14 cellular contexts compared by ENCODE assay signal in the genomic region with DNA sequence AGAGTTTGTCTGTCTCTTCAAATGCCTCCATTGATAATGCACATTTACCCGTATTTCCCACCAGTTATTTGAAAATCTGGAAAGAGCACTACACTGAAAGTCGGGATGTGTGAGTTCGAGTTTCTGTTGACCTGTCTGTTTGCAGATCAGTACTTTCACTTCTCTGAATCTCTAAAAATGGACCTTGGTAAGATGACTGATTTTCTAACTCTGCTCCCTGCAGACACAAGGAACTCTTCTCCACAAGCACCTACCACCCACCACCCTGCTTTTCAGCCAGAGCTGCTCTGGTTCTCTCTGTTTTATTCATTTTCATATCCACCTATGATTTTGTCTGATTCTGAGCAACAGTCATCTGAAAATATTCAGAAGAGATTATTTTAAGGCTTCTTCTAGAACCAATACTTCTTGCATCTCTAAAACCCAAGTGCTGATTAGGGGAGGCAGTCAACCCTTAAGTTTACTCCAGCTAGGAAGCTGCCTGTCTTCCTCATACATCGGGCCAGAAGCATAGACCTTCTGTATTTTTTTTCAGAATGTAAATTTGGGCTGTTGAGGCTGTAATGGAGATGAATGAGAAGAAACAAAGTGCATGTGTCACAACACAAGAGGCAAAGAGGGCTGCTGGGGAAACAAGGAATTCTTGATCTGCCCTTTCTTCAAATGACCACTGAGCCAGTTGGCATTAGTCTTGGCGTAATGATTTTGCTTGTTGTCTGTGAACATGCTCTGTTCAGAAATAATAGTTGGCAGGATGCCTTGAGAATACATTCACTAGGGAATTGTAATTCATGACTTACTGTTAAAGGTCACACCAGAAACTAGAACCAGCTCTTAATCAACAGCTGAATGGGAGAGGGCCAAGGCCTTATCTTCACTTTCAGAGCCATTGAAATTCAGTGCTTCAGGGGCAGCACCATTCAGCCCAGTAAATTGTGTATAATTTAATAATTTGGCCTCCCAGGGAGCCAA.
DNase-seq lines count a peak whose midpoint lies in the region; ATAC-seq, FAIRE-seq and TF ChIP-seq lines count a peak whose summit lies in the region.
"Had no signal": no experiment of that assay in that cellular context is flagged by ENCODE, and none has a peak within 500 bp of the region (broad histone marks: within the 10 kb centered on the region; RNA-seq: fewer than 3 reads in every experiment).

No MANE protein-coding gene starts in this region.

- H3K79me2 ChIP-seq in H1 (ENCODE audit: control insufficient read depth in 1 of 2, insufficient read depth in 2 of 2, low read length in 2 of 2) = no peaks in the 10 kb centered on the region

- CTCF ChIA-PET in H1 (lab: Charles Lee; ENCODE audit: partially characterized antibody) = interaction anchor here (0.9 kb wide), 1 partner anchor 16 kb away, joined by 3 read pairs; no protein-coding TSS in a partner anchor
- CTCF ChIA-PET in activated naive CD4-positive, alpha-beta T cell treated with anti-CD3 and anti-CD28 coated beads, Interleukin-2, amount 10 ng/mL, durations not matched to agents 7 days and 5 days (lab: Charles Lee) = no interaction called here

- H3K9ac ChIP-seq in H1 (replicated peaks in 1 of 4; ENCODE audit: extremely low read depth in 1 of 4, low read depth in 3 of 4, low read length in 3 of 4) = no peak overlapping the region

- H2AK5ac ChIP-seq in H1 (ENCODE audit: low read depth, low read length) = no peak overlapping the region

- TF ChIP-seq RAD21 in H1 (IDR thresholded peaks at IDR 0.05 in 1 of 2, conservative IDR thresholded peaks at IDR 0.05 in 1 of 2; ENCODE audit: low read depth in 2 of 2, low read length in 2 of 2) = no peak

- H3K4me3 ChIP-seq in GM12864 (ENCODE audit: low read depth, low read length) (no peak overlapping the region), H1 (ENCODE audit: extremely low read depth in 1 of 4, insufficient read depth in 2 of 4, low read depth in 3 of 4, low read length in 4 of 4) (no peak overlapping the region)
- H3K4me3 ChIP-seq: esophagus squamous epithelium, psoas muscle, SJSA1 had no signal

- no peaks in the 10 kb centered on the region for H3K27me3 ChIP-seq in H1 (replicated peaks in 1 of 4; ENCODE audit: control insufficient read depth in 3 of 4, extremely low read depth in 1 of 4, insufficient read depth in 3 of 4, low read length in 3 of 4)
- H3K27me3 ChIP-seq: esophagus squamous epithelium, SJSA1 had no signal

- H2AFZ ChIP-seq in H1 (ENCODE audit: low read length) = no peak overlapping the region

- H3K4me2 ChIP-seq in H1 (ENCODE audit: insufficient read depth in 1 of 2, low read depth in 2 of 2, low read length in 2 of 2) = no peak overlapping the region

- H2BK120ac ChIP-seq in H1 (replicated peaks; ENCODE audit: low read depth, low read length) = no peak overlapping the region

- no peak for TF ChIP-seq POLR2A in H1 (IDR thresholded peaks at IDR 0.05; ENCODE audit: control extremely low read depth in 1 of 2, low read depth in 2 of 2, low read length in 2 of 2)

- H3K18ac ChIP-seq in H1 (ENCODE audit: extremely low read depth, low read length) = no peak overlapping the region

- H3K14ac ChIP-seq in H1 (ENCODE audit: insufficient read length) = no peak overlapping the region

- H3K9me3 Mint-ChIP-seq in activated naive CD4-positive, alpha-beta T cell treated with anti-CD3 and anti-CD28 coated beads, Interleukin-2, amount 10 ng/mL, durations not matched to agents 7 days and 5 days = peaks cover 3% of the 10 kb centered on the region

- H3K56ac ChIP-seq in H1 (replicated peaks; ENCODE audit: insufficient read length, low read depth, low read length) = no peak overlapping the region

- FAIRE-seq in H1 (lab: Jason Lieb, UNC) = peak; percentile 13

- H3K4me1 ChIP-seq in H1 (replicated peaks in 1 of 4; ENCODE audit: control insufficient read depth in 3 of 4, insufficient read depth in 4 of 4, low read length in 3 of 4) = no peaks in the 10 kb centered on the region
- H3K4me1 ChIP-seq: psoas muscle, SJSA1 had no signal

- no peaks in the 10 kb centered on the region for H3K23me2 ChIP-seq in H1 (ENCODE audit: low read depth, low read length)

- H3K79me1 ChIP-seq in H1 (ENCODE audit: low read depth, low read length) = no peaks in the 10 kb centered on the region

- peaks cover 0 to 6% (median 0%) of the 10 kb centered on the region in 4 experiments; a peak in 1 of 8 replicates for H3K36me3 ChIP-seq in H1 (ENCODE audit: control insufficient read depth in 2 of 4, insufficient read depth in 4 of 4, low read length in 3 of 4)
- H3K36me3 ChIP-seq: esophagus squamous epithelium, SJSA1 had no signal

- H2BK12ac ChIP-seq in H1 (ENCODE audit: low read depth, low read length) = no peak overlapping the region

- DNase-seq in GM12864 (ENCODE audit: low read depth) = peak; percentile 53
- no peak for DNase-seq in H1 (ENCODE audit: low read depth in 1 of 2, low spot score in 2 of 2)
- no peak for DNase-seq in stimulated activated CD4-positive, alpha-beta T cell treated with anti-CD3 and anti-CD28 coated beads, Interleukin-2, amount 100 ng/mL, for 48 hours
- no peak for DNase-seq in activated naive CD4-positive, alpha-beta T cell treated with anti-CD3 and anti-CD28 coated beads, Interleukin-2, amount 10 ng/mL, durations not matched to agents 7 days and 5 days
- no peak for DNase-seq in SK-N-DZ (ENCODE audit: low spot score)
- no peak for DNase-seq in GF-D8 (lab: John Stamatoyannopoulos, UW)
- DNase-seq: activated CD4-positive, alpha-beta memory T cell treated with anti-CD3 and anti-CD28 coated beads, Interleukin-2, amount 10 ng/mL, durations not matched to agents 7 days and 5 days; amygdala; esophagus squamous epithelium; NCI-H1930; psoas muscle had no signal

- 95% methylated on average over 5 of the region's 5 CpGs; no CpG with 5 or more reads in 1 of the 2 experiments for WGBS in H1 (ENCODE audit: extremely low coverage in 1 of 2, insufficient coverage in 1 of 2, insufficient read length in 1 of 2, insufficient replicate concordance in 2 of 2, low coverage in 1 of 2, low lambda C conversion rate in 2 of 2, missing lambda C conversion rate in 1 of 2), 2 experiments

- no peaks in the 10 kb centered on the region for H3K36me3 Mint-ChIP-seq in activated naive CD4-positive, alpha-beta T cell treated with anti-CD3 and anti-CD28 coated beads, Interleukin-2, amount 10 ng/mL, durations not matched to agents 7 days and 5 days

- no peak overlapping the region for H3K27ac ChIP-seq in H1 (ENCODE audit: low read depth, low read length)
- H3K27ac ChIP-seq: esophagus squamous epithelium, psoas muscle, SJSA1 had no signal

- no peak overlapping the region for H4K5ac ChIP-seq in H1 (ENCODE audit: insufficient read length, low read depth, low read length)

- H4K91ac ChIP-seq in H1 (replicated peaks; ENCODE audit: insufficient read length, low read length) = no peak overlapping the region

- H4K20me1 ChIP-seq in H1 (replicated peaks in 1 of 2; ENCODE audit: control insufficient read depth in 1 of 2, insufficient read depth in 2 of 2, low read length in 2 of 2) = no peaks in the 10 kb centered on the region

- POLR2A ChIA-PET in H1 (lab: Charles Lee; ENCODE audit: partially characterized antibody) = no interaction called here

- H3K9me3 ChIP-seq in H1 (ENCODE audit: insufficient read depth in 2 of 2, low read depth in 1 of 2, low read length in 1 of 2) = peaks cover 15 to 23% of the 10 kb centered on the region in 2 experiments; a peak in 3 of 4 replicates
- H3K9me3 ChIP-seq: esophagus squamous epithelium, psoas muscle, SJSA1 had no signal

- peaks cover 4% of the 10 kb centered on the region for H3K27me3 Mint-ChIP-seq in activated naive CD4-positive, alpha-beta T cell treated with anti-CD3 and anti-CD28 coated beads, Interleukin-2, amount 10 ng/mL, durations not matched to agents 7 days and 5 days

- ATAC-seq in GM19463 (IDR thresholded peaks at IDR 0.05; ENCODE audit: unreplicated experiment) (peak; percentile 83), HG03159 (IDR thresholded peaks at IDR 0.05; ENCODE audit: unreplicated experiment) (peak; percentile 77)
- ATAC-seq: psoas muscle had no signal

- H2BK15ac ChIP-seq in H1 (ENCODE audit: low read length) = no peak overlapping the region

- H2BK20ac ChIP-seq in H1 (ENCODE audit: low read length) = no peak overlapping the region

- H3K27ac Mint-ChIP-seq in activated naive CD4-positive, alpha-beta T cell treated with anti-CD3 and anti-CD28 coated beads, Interleukin-2, amount 10 ng/mL, durations not matched to agents 7 days and 5 days = no peak overlapping the region
- H3K27ac Mint-ChIP-seq: activated CD4-positive, alpha-beta memory T cell treated with anti-CD3 and anti-CD28 coated beads, Interleukin-2, amount 10 ng/mL, durations not matched to agents 7 days and 5 days had no signal

- H3K4me3 Mint-ChIP-seq in activated naive CD4-positive, alpha-beta T cell treated with anti-CD3 and anti-CD28 coated beads, Interleukin-2, amount 10 ng/mL, durations not matched to agents 7 days and 5 days = no peak overlapping the region
- H3K4me3 Mint-ChIP-seq: activated CD4-positive, alpha-beta memory T cell treated with anti-CD3 and anti-CD28 coated beads, Interleukin-2, amount 10 ng/mL, durations not matched to agents 7 days and 5 days had no signal

- H2BK5ac ChIP-seq in H1 (ENCODE audit: low read depth, low read length) = no peak overlapping the region

- TF ChIP-seq CTCF in GM12864 (IDR thresholded peaks at IDR 0.05; ENCODE audit: low read depth, low read length, missing control alignments) (no peak), H1 (IDR thresholded peaks at IDR 0.05; ENCODE audit: control extremely low read depth in 1 of 3, insufficient read depth in 1 of 3, low read depth in 1 of 3, low read length in 3 of 3) (no peak)

- no peaks in the 10 kb centered on the region for H3K4me1 Mint-ChIP-seq in activated naive CD4-positive, alpha-beta T cell treated with anti-CD3 and anti-CD28 coated beads, Interleukin-2, amount 10 ng/mL, durations not matched to agents 7 days and 5 days
- H3K4me1 Mint-ChIP-seq: activated CD4-positive, alpha-beta memory T cell treated with anti-CD3 and anti-CD28 coated beads, Interleukin-2, amount 10 ng/mL, durations not matched to agents 7 days and 5 days had no signal

- no peak for TF ChIP-seq EP300 in H1 (IDR thresholded peaks at IDR 0.05; ENCODE audit: borderline replicate concordance in 1 of 2, low read depth in 2 of 2, low read length in 2 of 2)

- H3K23ac ChIP-seq in H1 (ENCODE audit: insufficient read length) = no peak overlapping the region

- H4K8ac ChIP-seq in H1 (ENCODE audit: extremely low read depth, insufficient read depth, low read length) = no peak overlapping the region

- H3K4ac ChIP-seq in H1 (replicated peaks; ENCODE audit: insufficient read length, low read depth, low read length) = no peak overlapping the region

TF ChIP-seq in H1, 55 proteins besides CTCF, POLR2A, EP300 and RAD21 (continues in another document):
- TF ChIP-seq GABPA (IDR thresholded peaks at IDR 0.05; ENCODE audit: borderline replicate concordance, insufficient read depth, low read length) = no peak
- no peak for TF ChIP-seq NANOG (IDR thresholded peaks at IDR 0.05; ENCODE audit: insufficient read depth, low read depth, low read length, poor library complexity, severe bottlenecking)
- TF ChIP-seq RFX5 (IDR thresholded peaks at IDR 0.05; ENCODE audit: borderline replicate concordance, low read depth, low read length) = no peak
- no peak for TF ChIP-seq NRF1 (IDR thresholded peaks at IDR 0.05; ENCODE audit: low read depth, low read length)
- no peak for TF ChIP-seq CBX8 (IDR thresholded peaks at IDR 0.05; ENCODE audit: borderline replicate concordance, low read depth, low read length)
